ENCODE assay signal across 8 cellular contexts in the genomic region with DNA sequence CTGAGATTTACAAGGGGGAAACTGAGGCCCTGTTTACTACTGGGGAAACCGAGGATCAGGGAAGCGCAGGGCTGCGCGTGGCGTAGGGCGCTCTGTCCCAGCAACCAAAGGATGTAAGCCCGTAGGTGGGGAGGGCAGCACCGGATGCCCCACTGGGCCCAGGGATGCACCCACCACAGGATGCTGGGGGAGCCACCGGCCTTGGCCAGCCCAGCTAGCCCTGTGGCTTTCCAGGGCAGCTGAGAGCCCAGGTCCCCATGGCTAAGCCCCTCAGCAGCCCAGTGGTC. TPM values are rescaled to one million over a fixed set of nuclear protein-coding genes. Genes with fewer than 3 reads are reported as not detected.
A peak's percentile ranks its signal among the peaks of the same experiment; 100 is the strongest.
DNase-seq lines count a peak whose midpoint lies in the region; ATAC-seq and TF ChIP-seq lines count a peak whose summit lies in the region.

No MANE protein-coding gene starts in this region.

- H3K4me1 Mint-ChIP-seq in activated T-cell treated with anti-CD3 and anti-CD28 coated beads, Interleukin-2, amount 50 U/mL, for 24 hours (ENCODE audit: low read depth), result peaks cover 43% of the 10 kb centered on the region

- WGBS in right lobe of liver (ENCODE audit: insufficient coverage, low coverage, low lambda C conversion rate, missing lambda C conversion rate), result no CpG with 5 or more reads among the region's 9 CpGs

- H3K27me3 Mint-ChIP-seq in activated T-cell treated with anti-CD3 and anti-CD28 coated beads, Interleukin-2, amount 50 U/mL, for 24 hours, result no peaks in the 10 kb centered on the region

- H3K4me1 ChIP-seq in adipocyte (ENCODE audit: control insufficient read depth, insufficient read depth, low read length) (peaks cover 24% of the 10 kb centered on the region), right lobe of liver (peaks cover 0 to 10% (median 5%) of the 10 kb centered on the region in 4 donors), tibial artery (peaks cover 0 to 20% (median 16%) of the 10 kb centered on the region in 4 donors)

- H3K9ac ChIP-seq in adipocyte (ENCODE audit: low read length), result peak overlapping the region; percentile 92

- H3K4me3 ChIP-seq in adipocyte (ENCODE audit: low read length), result peak overlapping the region; percentile 85
- H3K4me3 ChIP-seq in right lobe of liver, result peak overlapping the region; percentile 23 to 87 (median 71)
- peak overlapping the region; percentile 85 to 98 for H3K4me3 ChIP-seq in tibial artery

- H3K27ac ChIP-seq in right lobe of liver (peak overlapping the region; percentile 39 to 86 (median 55)), tibial artery (peak overlapping the region; percentile 85 to 91)

- H3K9me3 ChIP-seq in adipocyte (ENCODE audit: control insufficient read depth, low read length) (no peaks in the 10 kb centered on the region), right lobe of liver (no peaks in the 10 kb centered on the region), tibial artery (no peaks in the 10 kb centered on the region)

- no peak for TF ChIP-seq CTCF in right lobe of liver (IDR thresholded peaks at IDR 0.05)
- TF ChIP-seq CTCF in tibial artery (IDR thresholded peaks at IDR 0.05), result no peak

- no peak for TF ChIP-seq POLR2A in right lobe of liver (IDR thresholded peaks at IDR 0.05)

- intact Hi-C loops in right lobe of liver (cut with DNase I), result no loop called here
- intact Hi-C loops in tibial artery (cut with DNase I; ENCODE audit: low total_unique reads), result loop anchor here (5.0 to 10.0 kb wide), 2 partner anchors 180 to 258 kb away; partner anchors contain the start of gene ACAD9

- H3K27ac Mint-ChIP-seq in activated T-cell treated with anti-CD3 and anti-CD28 coated beads, Interleukin-2, amount 50 U/mL, for 24 hours, result peak overlapping the region; percentile 97

- no peaks in the 10 kb centered on the region for H3K27me3 ChIP-seq in adipocyte (replicated peaks; ENCODE audit: control insufficient read depth, insufficient read depth, low read length)
- H3K27me3 ChIP-seq in right lobe of liver, result no peaks in the 10 kb centered on the region
- no peaks in the 10 kb centered on the region for H3K27me3 ChIP-seq in tibial artery

- DNase-seq in activated T-cell treated with anti-CD3 and anti-CD28 coated beads, Interleukin-2, amount 50 U/mL, for 24 hours, result no peak
- no peak for DNase-seq in activated T-cell treated with anti-CD3 and anti-CD28 coated beads, Interleukin-2, amount 50 U/mL, for 1 hour
- DNase-seq in adipocyte (ENCODE audit: low read depth) (no peak), right lobe of liver (no peak), tibial artery (no peak), NCI-H1417 (lab: John Stamatoyannopoulos, UW) (no peak)

- H3K9me3 Mint-ChIP-seq in activated T-cell treated with anti-CD3 and anti-CD28 coated beads, Interleukin-2, amount 50 U/mL, for 24 hours, result no peaks in the 10 kb centered on the region

- H3K36me3 Mint-ChIP-seq in activated T-cell treated with anti-CD3 and anti-CD28 coated beads, Interleukin-2, amount 50 U/mL, for 24 hours (ENCODE audit: low read depth), result peaks cover 66% of the 10 kb centered on the region

- peaks cover 40% of the 10 kb centered on the region for H3K36me3 ChIP-seq in adipocyte (ENCODE audit: control insufficient read depth, insufficient read depth, low read length, severe bottlenecking)
- peaks cover 0 to 29% (median 21%) of the 10 kb centered on the region in 4 donors for H3K36me3 ChIP-seq in right lobe of liver
- H3K36me3 ChIP-seq in tibial artery, result peaks cover 7 to 31% (median 30%) of the 10 kb centered on the region in 3 donors

- ATAC-seq in right lobe of liver (no peak), HG03045 (IDR thresholded peaks at IDR 0.05; ENCODE audit: unreplicated experiment) (no peak), GM19452 (IDR thresholded peaks at IDR 0.05; ENCODE audit: unreplicated experiment) (no peak)

- H3K4me3 Mint-ChIP-seq in activated T-cell treated with anti-CD3 and anti-CD28 coated beads, Interleukin-2, amount 50 U/mL, for 24 hours, result peak overlapping the region; percentile 94

RNA-seq across cellular contexts. Expression of gene RPN1, which starts 33.4 kb away (rescaled TPM):
- total RNA-seq in right lobe of liver, result 100 to 1,000 TPM in 5 of 6 experiments, 10 to 100 TPM in 1; 94.4 to 244 (median 190) TPM
